In genomic region chr1:2307943-2308342, GRCh38 we compare ENCODE assay signal across 20 cellular contexts.
A peak's percentile ranks its signal among the peaks of the same experiment; 100 is the strongest.
DNase-seq lines count a peak whose midpoint lies in the region; ATAC-seq and TF ChIP-seq lines count a peak whose summit lies in the region.
"Had no signal": no experiment of that assay in that cellular context is flagged by ENCODE, and none has a peak within 500 bp of the region (broad histone marks: within the 10 kb centered on the region; RNA-seq: fewer than 3 reads in every experiment).

No MANE protein-coding gene starts in this region.

- no peak overlapping the region for H3K4me3 Mint-ChIP-seq in MCF 10A (ENCODE audit: unreplicated experiment)
- H3K4me3 Mint-ChIP-seq in effector memory CD8-positive, alpha-beta T cell, result no peak overlapping the region
- H3K4me3 Mint-ChIP-seq: activated CD8-positive, alpha-beta T cell treated with anti-CD3 and anti-CD28 coated beads for 36 hours; activated T-cell treated with anti-CD3 and anti-CD28 coated beads, Interleukin-2, amount 50 U/mL, for 4 hours; H9 had no signal

- H3K9me3 Mint-ChIP-seq in MCF 10A (ENCODE audit: unreplicated experiment), result no peaks in the 10 kb centered on the region
- H3K9me3 Mint-ChIP-seq in effector memory CD8-positive, alpha-beta T cell, result no peaks in the 10 kb centered on the region
- H3K9me3 Mint-ChIP-seq: activated CD8-positive, alpha-beta T cell treated with anti-CD3 and anti-CD28 coated beads for 36 hours; activated T-cell treated with anti-CD3 and anti-CD28 coated beads, Interleukin-2, amount 50 U/mL, for 4 hours; H9 had no signal

- 90 to 94% methylated on average over 16 of the region's 16 CpGs for WGBS in tibial nerve, 2 donors

- peaks cover 0 to 10% of the 10 kb centered on the region in 2 donors for H3K4me1 ChIP-seq in breast epithelium
- H3K4me1 ChIP-seq in tibial nerve, result peaks cover 7 to 44% (median 29%) of the 10 kb centered on the region in 4 donors

- TSS peak; percentile 40 for BruUV-seq in MCF 10A (replicated peaks; lab: Mats Ljungman, UMichigan)

- TF ChIP-seq CTCF in MCF 10A (IDR thresholded peaks at IDR 0.05; ENCODE audit: unreplicated experiment) (no peak), breast epithelium (IDR thresholded peaks at IDR 0.05) (no peak), tibial nerve (IDR thresholded peaks at IDR 0.05) (no peak)

- POLR2A ChIA-PET in MCF 10A (lab: Yijun Ruan, JAX), result no interaction called here

- TF ChIP-seq EP300 in tibial nerve (IDR thresholded peaks at IDR 0.05), result no peak

- H3K4me3 ChIP-seq in breast epithelium (no peak overlapping the region), tibial nerve (no peak overlapping the region)
- H3K4me3 ChIP-seq: body of pancreas, heart left ventricle had no signal

- H3K27ac ChIP-seq in breast epithelium, result no peak overlapping the region
- H3K27ac ChIP-seq in tibial nerve, result no peak overlapping the region
- H3K27ac ChIP-seq: body of pancreas, heart left ventricle had no signal

- no peak overlapping the region for H3K27ac Mint-ChIP-seq in MCF 10A (ENCODE audit: low read depth, unreplicated experiment)
- H3K27ac Mint-ChIP-seq in effector memory CD8-positive, alpha-beta T cell, result peak overlapping the region; percentile 56 to 71

- H3K36me3 ChIP-seq in breast epithelium, result peaks cover 12% of the 10 kb centered on the region
- H3K36me3 ChIP-seq in tibial nerve, result peaks cover 3 to 69% (median 32%) of the 10 kb centered on the region in 3 donors

- intact Hi-C loops in MCF 10A (cut with micrococcal nuclease) (no loop called here), breast epithelium (cut with DNase I; ENCODE audit: low total_unique reads) (no loop called here), Right ventricle myocardium inferior (cut with DNase I) (no loop called here)

- DNase-seq in MCF 10A (ENCODE audit: unreplicated experiment), result no peak
- DNase-seq in breast epithelium (ENCODE audit: low spot score in 2 of 2), result no peak
- peak; percentile 17 for DNase-seq in NCI-H526 treated with DMSO at 0.1 percent for 48 hours (lab: John Stamatoyannopoulos, UW)
- DNase-seq in effector memory CD8-positive, alpha-beta T cell, result no peak
- peak; percentile 14 for DNase-seq in superior temporal gyrus (ENCODE audit: extremely low spot score)
- DNase-seq in tibial nerve (ENCODE audit: low spot score in 2 of 2), result no peak
- DNase-seq in hepatic stellate cell (ENCODE audit: low spot score), result no peak
- DNase-seq in Right ventricle myocardium inferior (ENCODE audit: missing footprints), result no peak
- DNase-seq: activated CD4-positive, CD25-positive, alpha-beta regulatory T cell; activated CD8-positive, alpha-beta T cell treated with anti-CD3 and anti-CD28 coated beads for 36 hours; activated T-cell treated with anti-CD3 and anti-CD28 coated beads, Interleukin-2, amount 50 U/mL, for 4 hours; body of pancreas; H9; heart left ventricle; Karpas-422; NCI-H1930; right cardiac atrium; RPMI8226; substantia nigra; T-helper 9 cell had no signal

- H3K9me3 ChIP-seq in breast epithelium (no peaks in the 10 kb centered on the region), tibial nerve (no peaks in the 10 kb centered on the region)
- H3K9me3 ChIP-seq: body of pancreas, heart left ventricle had no signal

- ATAC-seq in effector memory CD8-positive, alpha-beta T cell (replicated peaks), result no peak
- no peak for ATAC-seq in Right ventricle myocardium inferior
- ATAC-seq: activated CD8-positive, alpha-beta T cell treated with anti-CD3 and anti-CD28 coated beads for 36 hours; activated T-cell treated with anti-CD3 and anti-CD28 coated beads, Interleukin-2, amount 50 U/mL, for 4 hours; body of pancreas; heart left ventricle; right cardiac atrium had no signal

- TF ChIP-seq POLR2A in breast epithelium (IDR thresholded peaks at IDR 0.05) (no peak), tibial nerve (IDR thresholded peaks at IDR 0.05) (no peak)

- peaks cover 52% of the 10 kb centered on the region for H3K36me3 Mint-ChIP-seq in MCF 10A (ENCODE audit: insufficient read depth, unreplicated experiment)
- peaks cover 69% of the 10 kb centered on the region for H3K36me3 Mint-ChIP-seq in effector memory CD8-positive, alpha-beta T cell (ENCODE audit: insufficient read depth)

- CTCF ChIA-PET in MCF 10A (lab: Yijun Ruan, JAX), result no interaction called here

- H3K27me3 ChIP-seq in breast epithelium (no peaks in the 10 kb centered on the region), tibial nerve (no peaks in the 10 kb centered on the region)
- H3K27me3 ChIP-seq: body of pancreas, heart left ventricle had no signal

- H3K4me1 Mint-ChIP-seq in MCF 10A (ENCODE audit: insufficient read depth, unreplicated experiment), result no peaks in the 10 kb centered on the region
- peaks cover 5 to 6% of the 10 kb centered on the region in 2 donors for H3K4me1 Mint-ChIP-seq in effector memory CD8-positive, alpha-beta T cell (ENCODE audit: low read depth in 2 of 2)

- H3K27me3 Mint-ChIP-seq in MCF 10A (ENCODE audit: insufficient read depth, unreplicated experiment), result no peaks in the 10 kb centered on the region
- H3K27me3 Mint-ChIP-seq in effector memory CD8-positive, alpha-beta T cell, result no peaks in the 10 kb centered on the region
- H3K27me3 Mint-ChIP-seq: activated CD8-positive, alpha-beta T cell treated with anti-CD3 and anti-CD28 coated beads for 36 hours had no signal

Comparison
In these comparisons a context has a peak if more than half of its experiments do, and no peak if none do; other contexts are left out.
1. DNase-seq: peak in NCI-H526 treated with DMSO at 0.1 percent for 48 hours (single experiment) and superior temporal gyrus (single experiment); none in MCF 10A (single experiment), breast epithelium (0 of 2), effector memory CD8-positive, alpha-beta T cell (0 of 3), tibial nerve (0 of 2), hepatic stellate cell (single experiment) and Right ventricle myocardium inferior (single experiment).